ENCODE assay signal across 13 cellular contexts in the genomic region with DNA sequence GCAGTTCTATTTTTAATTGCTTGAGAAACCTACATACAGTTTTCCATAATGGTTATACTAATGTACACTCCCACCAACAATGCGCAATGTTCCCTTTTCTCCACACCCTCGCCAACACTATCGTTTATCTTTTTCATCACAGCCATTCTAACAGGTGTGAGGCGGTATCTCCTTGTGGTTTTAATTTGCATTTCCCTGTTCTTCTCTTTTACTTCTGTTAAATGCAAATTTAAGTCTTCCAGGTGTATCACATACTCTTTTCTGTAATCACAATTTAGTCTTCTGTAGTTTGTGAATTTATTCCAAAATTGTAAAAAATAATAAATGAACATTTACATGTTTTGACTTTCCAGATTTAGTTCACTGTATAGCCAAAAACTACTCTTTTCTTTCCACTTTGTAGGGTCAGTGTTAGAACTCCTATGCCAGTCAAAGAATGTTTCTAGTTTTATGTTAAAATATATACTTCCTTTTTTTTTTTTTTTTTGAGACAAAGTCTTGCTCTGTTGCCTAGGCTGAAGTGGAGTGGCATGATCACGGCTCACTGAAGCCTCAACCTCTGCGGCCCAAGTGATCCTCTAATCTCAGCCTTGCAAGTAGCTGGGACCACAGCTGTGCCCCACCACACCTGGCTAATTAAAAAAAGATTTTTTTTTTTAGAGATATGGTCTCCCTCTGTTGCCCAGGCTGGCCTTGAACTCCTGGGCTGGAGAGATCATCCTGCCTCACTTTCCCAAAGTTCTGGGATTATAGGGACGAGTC. TPM values are rescaled to one million over a fixed set of nuclear protein-coding genes. Genes with fewer than 3 reads are reported as not detected.
A peak's percentile ranks its signal among the peaks of the same experiment; 100 is the strongest.
DNase-seq lines count a peak whose midpoint lies in the region; ATAC-seq and TF ChIP-seq lines count a peak whose summit lies in the region.
"Had no signal": no experiment of that assay in that cellular context is flagged by ENCODE, and none has a peak within 500 bp of the region (broad histone marks: within the 10 kb centered on the region; RNA-seq: fewer than 3 reads in every experiment).

No MANE protein-coding gene starts in this region.

- H3K36me3 ChIP-seq in spleen: no peaks in the 10 kb centered on the region
- H3K36me3 ChIP-seq: heart right ventricle had no signal

- intact Hi-C loops in spleen (cut with DNase I; ENCODE audit: low total_unique reads): loop anchor here (10.0 kb wide), 2 partner anchors 135 to 605 kb away; no protein-coding TSS in a partner anchor

- DNase-seq in spleen (peak; percentile 86), GM20000 (ENCODE audit: low spot score) (no peak), GM10266 (ENCODE audit: extremely low spot score) (no peak), D341Med (ENCODE audit: low spot score) (no peak)
- DNase-seq in activated CD4-positive, CD25-positive, alpha-beta regulatory T cell (lab: John Stamatoyannopoulos, UW): no peak
- DNase-seq: activated naive CD4-positive, alpha-beta T cell treated with anti-CD3 and anti-CD28 coated beads for 36 hours; H7; heart right ventricle; NCI-H1092 treated with DMSO at 0.1 percent for 48 hours; retina had no signal

- ATAC-seq in GM19023 (IDR thresholded peaks at IDR 0.05; ENCODE audit: unreplicated experiment) (peak; percentile 74), HG02610 (IDR thresholded peaks at IDR 0.05; ENCODE audit: unreplicated experiment) (peak; percentile 76), HG03432 (IDR thresholded peaks at IDR 0.05; ENCODE audit: unreplicated experiment) (peak; percentile 79)
- ATAC-seq: heart right ventricle had no signal

- H3K9me3 ChIP-seq in spleen: no peaks in the 10 kb centered on the region
- H3K9me3 ChIP-seq: heart right ventricle had no signal

- no peak for TF ChIP-seq CTCF in spleen (IDR thresholded peaks at IDR 0.05 in 8 of 11, conservative IDR thresholded peaks at IDR 0.05 in 3 of 11)
- TF ChIP-seq CTCF in GM20000 (IDR thresholded peaks at IDR 0.05; ENCODE audit: extremely low read depth, missing control alignments): no peak
- no peak for TF ChIP-seq CTCF in GM10266 (IDR thresholded peaks at IDR 0.05; ENCODE audit: control insufficient read depth, insufficient read depth, low read depth, missing control alignments)

- H3K4me1 ChIP-seq in spleen: peaks cover 17 to 73% (median 39%) of the 10 kb centered on the region in 6 donors

- H3K4me3 ChIP-seq in spleen: no peak overlapping the region
- H3K4me3 ChIP-seq: heart right ventricle had no signal

- no peak for TF ChIP-seq POLR2A in spleen (IDR thresholded peaks at IDR 0.05)

- H3K27ac ChIP-seq in spleen: peak overlapping the region in 7 of 8 donors; percentile 14 to 82 (median 57)
- H3K27ac ChIP-seq: heart right ventricle had no signal

- WGBS in spleen, 5 donors: 58 to 73% (median 65%) methylated on average over 7 of the region's 7 CpGs

- H3K27me3 ChIP-seq in spleen (replicated peaks in 1 of 7): no peaks in the 10 kb centered on the region
- H3K27me3 ChIP-seq: heart right ventricle had no signal

RNA-seq across cellular contexts. Expression of a gene that starts 15.4 kb away (rescaled TPM):
- 10 to 100 TPM; 14.6 to 24.7 (median 19.3) TPM for total RNA-seq in spleen
- 10 to 100 TPM; 25.4 to 32.3 (median 27.3) TPM for polyA plus RNA-seq in spleen
